25 cellular contexts compared by ENCODE assay signal in the genomic region with DNA sequence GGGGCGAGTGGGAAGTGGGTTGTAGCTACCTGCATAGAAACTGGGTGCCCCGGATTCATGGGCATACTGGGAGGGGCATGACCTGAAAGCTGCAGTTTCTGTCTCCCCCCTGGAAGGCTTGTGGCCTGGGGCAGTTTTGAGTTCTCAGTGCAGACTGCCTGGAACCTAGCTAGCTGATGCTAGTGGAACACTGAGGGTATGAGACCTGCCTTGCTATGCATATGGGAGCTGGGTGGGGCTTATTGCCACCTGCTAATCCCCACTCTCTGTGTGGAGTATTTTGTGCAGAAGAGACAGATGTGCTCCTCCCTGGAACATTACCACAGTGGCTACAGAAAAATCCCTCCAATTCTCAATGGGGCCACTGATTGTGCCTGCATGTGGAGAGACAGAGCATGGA. TPM values are rescaled to one million over a fixed set of nuclear protein-coding genes. Genes with fewer than 3 reads are reported as not detected.
"Had no signal": no experiment of that assay in that cellular context is flagged by ENCODE, and none has a peak within 500 bp of the region (broad histone marks: within the 10 kb centered on the region; RNA-seq: fewer than 3 reads in every experiment).

No MANE protein-coding gene starts in this region.

- H3K4me1 ChIP-seq: Peyer's patch, SJSA1 had no signal

- H3K27me3 ChIP-seq: Peyer's patch, SJSA1 had no signal

- DNase-seq: KBM-7; NCI-H1092 treated with DMSO at 0.1 percent for 48 hours; NCI-H1436; NCI-H187; NCI-H2029; NCI-H2081 treated with DMSO at 0.1 percent for 48 hours; NCI-H2171; NCI-H226; NCI-H446 treated with DMSO at 0.1 percent for 48 hours; NCI-H510A treated with DMSO at 0.1 percent for 48 hours; NCI-H526; NK-92 treated with Interleukin-12 subunit alpha and Interleukin-12 subunit beta, amount 100 ng/mL, for 24 hours; OCI-M1; PC-9; Peyer's patch; Right ventricle myocardium superior; SIG-M5 had no signal

- H3K9me3 ChIP-seq: Peyer's patch, SJSA1 had no signal

- H2AFZ ChIP-seq: PC-9 had no signal

- H3K4me2 ChIP-seq: PC-9 had no signal

- FAIRE-seq: HTR-8/SVneo had no signal

- H3K27ac ChIP-seq: HL-60, PC-9, Peyer's patch, SJSA1, SK-N-MC had no signal

- H3K36me3 ChIP-seq: Peyer's patch, SJSA1 had no signal

- H3K4me3 ChIP-seq: PC-9, Peyer's patch, SJSA1, SK-N-MC had no signal

RNA-seq across cellular contexts. Expression of gene OR56B4, which starts 11.7 kb away (rescaled TPM):
- total RNA-seq: LHCN-M2; MCF 10A; PC-9; Peyer's patch; Right ventricle myocardium superior; RPMI7951; SJSA1; T-helper 1 cell treated with Interleukin-12 subunit alpha and Interleukin-12 subunit beta and Interleukin-4 antibody, amounts not matched to agents 30 ng/mL and 1 ng/mL, for 36 hours had no signal
